19 cellular contexts compared by ENCODE assay signal in genomic region chr2:12821656-12822055, GRCh38.
"Had no signal": no experiment of that assay in that cellular context is flagged by ENCODE, and none has a peak within 500 bp of the region (broad histone marks: within the 10 kb centered on the region; RNA-seq: fewer than 3 reads in every experiment).

No MANE protein-coding gene starts in this region.

- DNase-seq: activated CD4-positive, alpha-beta T cell treated with anti-CD3 and anti-CD28 coated beads, Interleukin-2, amount 10 ng/mL, durations not matched to agents 7 days and 5 days; activated gamma-delta T cell treated with Interleukin-2 at 50 U/mL for 16 hours; activated naive CD8-positive, alpha-beta T cell treated with anti-CD3 and anti-CD28 coated beads, Interleukin-2, amount 10 ng/mL, durations not matched to agents 7 days and 5 days; anterior cingulate cortex; cortex of kidney; heart left ventricle; kidney; left lung; retina; stimulated activated CD4-positive, alpha-beta T cell treated with anti-CD3 and anti-CD28 coated beads, Interleukin-4, amount 100 ng/mL, for 1 hour; substantia nigra; SW 1271; tibial artery had no signal

- H3K9me3 ChIP-seq: gastroesophageal sphincter, heart left ventricle, left lung, tibial artery had no signal

- H3K36me3 ChIP-seq: gastroesophageal sphincter, heart left ventricle, left lung, tibial artery had no signal

- H3K27ac Mint-ChIP-seq: activated CD4-positive, alpha-beta T cell treated with anti-CD3 and anti-CD28 coated beads, Interleukin-2, amount 10 ng/mL, durations not matched to agents 7 days and 5 days; activated naive CD8-positive, alpha-beta T cell treated with anti-CD3 and anti-CD28 coated beads, Interleukin-2, amount 10 ng/mL, durations not matched to agents 7 days and 5 days; brain; stimulated activated memory B cell treated with anti-CD40 and anti-IgM and Interleukin-4, amounts not matched to agents 10 μg/mL and 1 μg/mL and 100 μg/mL, for 72 hours had no signal

- H3K4me3 Mint-ChIP-seq: activated CD4-positive, alpha-beta T cell treated with anti-CD3 and anti-CD28 coated beads, Interleukin-2, amount 10 ng/mL, durations not matched to agents 7 days and 5 days; activated naive CD8-positive, alpha-beta T cell treated with anti-CD3 and anti-CD28 coated beads, Interleukin-2, amount 10 ng/mL, durations not matched to agents 7 days and 5 days; brain; central memory CD8-positive, alpha-beta T cell; neural crest cell; stimulated activated memory B cell treated with anti-CD40 and anti-IgM and Interleukin-4, amounts not matched to agents 10 μg/mL and 1 μg/mL and 100 μg/mL, for 72 hours had no signal

- FAIRE-seq: kidney had no signal

- H3K4me3 ChIP-seq: gastroesophageal sphincter, heart left ventricle, left lung, tibial artery had no signal

- H3K4me1 Mint-ChIP-seq: central memory CD8-positive, alpha-beta T cell had no signal

- H3K27me3 ChIP-seq: gastroesophageal sphincter, heart left ventricle, left lung, tibial artery had no signal

- ATAC-seq: esophagus mucosa; gastroesophageal sphincter; heart left ventricle; left lung; stimulated activated memory B cell treated with anti-CD40 and anti-IgM and Interleukin-4, amounts not matched to agents 10 μg/mL and 1 μg/mL and 100 μg/mL, for 72 hours had no signal

- H3K9me3 Mint-ChIP-seq: brain; central memory CD8-positive, alpha-beta T cell; stimulated activated memory B cell treated with anti-CD40 and anti-IgM and Interleukin-4, amounts not matched to agents 10 μg/mL and 1 μg/mL and 100 μg/mL, for 72 hours had no signal

- H3K27ac ChIP-seq: gastroesophageal sphincter, left lung, tibial artery had no signal

- H3K36me3 Mint-ChIP-seq: brain; stimulated activated memory B cell treated with anti-CD40 and anti-IgM and Interleukin-4, amounts not matched to agents 10 μg/mL and 1 μg/mL and 100 μg/mL, for 72 hours had no signal
